23 cellular contexts compared by ENCODE assay signal in the genomic region with DNA sequence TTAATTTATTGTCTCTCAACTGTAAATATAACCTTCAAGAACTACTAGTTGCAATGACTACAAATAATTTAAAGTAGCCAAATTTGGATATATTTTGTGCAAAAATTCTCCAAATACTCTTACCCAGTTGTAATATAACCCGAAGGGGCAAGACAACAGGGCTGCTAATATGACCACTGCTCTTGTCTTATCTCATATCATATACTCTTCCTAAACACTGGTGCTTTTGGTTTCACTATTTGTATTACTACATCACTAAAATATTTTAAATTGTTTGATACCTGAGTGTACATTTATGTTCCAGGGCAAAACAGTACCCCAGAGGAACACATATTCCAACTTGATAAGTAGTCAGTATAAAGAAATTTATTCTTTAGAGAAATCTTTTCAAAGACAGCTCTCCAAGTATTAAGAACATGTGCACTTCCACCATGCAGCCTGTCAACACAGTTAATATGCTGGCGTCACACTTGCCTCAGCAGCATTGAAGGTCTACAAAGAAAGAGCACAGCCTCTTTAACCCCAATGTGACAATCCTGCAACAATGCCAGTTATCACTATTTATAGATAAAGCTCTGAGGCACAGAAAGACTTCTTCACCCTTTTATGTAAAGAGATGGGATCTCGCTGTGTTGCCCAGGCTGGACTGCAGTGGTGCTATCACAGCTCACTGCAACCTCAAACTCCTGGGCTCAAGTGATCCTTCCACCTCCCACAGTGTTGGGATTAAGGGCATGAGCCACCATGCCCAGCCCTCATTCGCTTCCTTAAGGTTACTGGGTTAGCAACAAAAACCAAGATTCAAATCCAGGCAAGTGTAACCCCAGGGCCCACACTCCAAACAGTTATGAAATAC. TPM values are rescaled to one million over a fixed set of nuclear protein-coding genes. Genes with fewer than 3 reads are reported as not detected.
A peak's percentile ranks its signal among the peaks of the same experiment; 100 is the strongest.
DNase-seq lines count a peak whose midpoint lies in the region; ATAC-seq, FAIRE-seq and TF ChIP-seq lines count a peak whose summit lies in the region.
"Had no signal": no experiment of that assay in that cellular context is flagged by ENCODE, and none has a peak within 500 bp of the region (broad histone marks: within the 10 kb centered on the region; RNA-seq: fewer than 3 reads in every experiment).

No MANE protein-coding gene starts in this region.

- DNase-seq in HFFc6 (no peak), K562 (ENCODE audit: extremely low read depth in 1 of 4, low spot score in 3 of 4) (no peak), upper lobe of left lung (no peak)
- DNase-seq in natural killer cell treated with Interleukin-12 subunit alpha and Interleukin-12 subunit beta and Interleukin-15 and Interleukin-18, amount 100 ng/mL, for 72 hours (ENCODE audit: low spot score), result no peak
- no peak for DNase-seq in stimulated activated CD4-positive, alpha-beta T cell treated with anti-CD3 and anti-CD28 coated beads, Interleukin-4, amount 100 ng/mL, for 4 hours
- DNase-seq: activated CD4-positive, alpha-beta T cell treated with anti-CD3 and anti-CD28 coated beads, Interleukin-2, amount 50 U/mL, for 1 hour; activated naive CD4-positive, alpha-beta T cell; aorta; cerebellar nuclear complex; effector CD8-positive, alpha-beta T cell; NCI-H1105 treated with DMSO at 0.1 percent for 48 hours; NCI-H2107; NCI-H510A treated with DMSO at 0.1 percent for 48 hours; nucleus accumbens; SIG-M5; stimulated activated naive CD4-positive, alpha-beta T cell treated with Interleukin-2 at 50 U/mL for 16 hours; tibial artery had no signal

- intact Hi-C loops in K562 (cut with micrococcal nuclease), result no loop called here

- TF ChIP-seq RAD21 in K562 (CRISPR knock-in tag; conservative IDR thresholded peaks at IDR 0.05 in 1 of 2, IDR thresholded peaks at IDR 0.05 in 1 of 2), result no peak

- no peaks in the 10 kb centered on the region for H3K9me3 Mint-ChIP-seq in HFFc6
- no peaks in the 10 kb centered on the region for H3K9me3 Mint-ChIP-seq in natural killer cell treated with Interleukin-12 subunit alpha and Interleukin-12 subunit beta and Interleukin-15 and Interleukin-18, amount 100 ng/mL, for 72 hours

- in situ Hi-C loops in K562 (cut with MboI), result no loop called here

- peaks cover 7% of the 10 kb centered on the region for H4K20me1 ChIP-seq in K562 (replicated peaks; ENCODE audit: control insufficient read depth, insufficient read depth, low read length)

- no TSS peak for BruUV-seq in K562 (replicated peaks; lab: Mats Ljungman, UMichigan)

- no peaks in the 10 kb centered on the region for H3K9me1 ChIP-seq in K562 (ENCODE audit: control insufficient read depth, insufficient read depth, low read length)

- H3K36me3 ChIP-seq in K562 (ENCODE audit: control insufficient read depth, insufficient read depth, low read length) (peaks cover 90% of the 10 kb centered on the region), upper lobe of left lung (peaks cover 3 to 56% (median 23%) of the 10 kb centered on the region in 4 donors)

- 92% methylated on average over 4 of the region's 4 CpGs for WGBS in K562 (ENCODE audit: insufficient coverage, low coverage, missing lambda C conversion rate)
- WGBS in upper lobe of left lung, 2 donors, result 79 to 90% methylated on average over 4 of the region's 4 CpGs

- 0 out of 2 replicates have a peak overlapping the region, but pooled peaks have one; percentile 16 for H3K27ac Mint-ChIP-seq in HFFc6
- peak overlapping the region; percentile 30 to 53 for H3K27ac Mint-ChIP-seq in natural killer cell treated with Interleukin-12 subunit alpha and Interleukin-12 subunit beta and Interleukin-15 and Interleukin-18, amount 100 ng/mL, for 72 hours

- H3K9ac ChIP-seq in K562 (ENCODE audit: insufficient read depth in 1 of 2, low read depth in 2 of 2, low read length in 2 of 2), result no peak overlapping the region

- H3K79me2 ChIP-seq in K562 (ENCODE audit: control insufficient read depth, insufficient read depth, low read length), result peaks cover 83% of the 10 kb centered on the region

- H3K36me3 Mint-ChIP-seq in HFFc6 (ENCODE audit: low read depth), result peaks cover 49% of the 10 kb centered on the region
- peaks cover 29% of the 10 kb centered on the region for H3K36me3 Mint-ChIP-seq in natural killer cell treated with Interleukin-12 subunit alpha and Interleukin-12 subunit beta and Interleukin-15 and Interleukin-18, amount 100 ng/mL, for 72 hours

- H3K4me3 ChIP-seq in K562 (no peak overlapping the region), upper lobe of left lung (no peak overlapping the region)
- H3K4me3 ChIP-seq: tibial artery had no signal

- no peak overlapping the region for H3K4me2 ChIP-seq in K562 (ENCODE audit: insufficient read depth, low read length)

- no peak overlapping the region for H3K27ac ChIP-seq in K562 (ENCODE audit: extremely low read depth, low read depth, low read length)
- H3K27ac ChIP-seq in upper lobe of left lung, result peak overlapping the region in 1 of 4 donors; percentile 22
- H3K27ac ChIP-seq: tibial artery had no signal

- H3K27me3 Mint-ChIP-seq in HFFc6 (ENCODE audit: insufficient read depth), result peaks cover 2% of the 10 kb centered on the region
- H3K27me3 Mint-ChIP-seq in natural killer cell treated with Interleukin-12 subunit alpha and Interleukin-12 subunit beta and Interleukin-15 and Interleukin-18, amount 100 ng/mL, for 72 hours, result no peaks in the 10 kb centered on the region

- H3K4me3 Mint-ChIP-seq in HFFc6, result no peak overlapping the region
- no peak overlapping the region for H3K4me3 Mint-ChIP-seq in natural killer cell treated with Interleukin-12 subunit alpha and Interleukin-12 subunit beta and Interleukin-15 and Interleukin-18, amount 100 ng/mL, for 72 hours

- TF ChIP-seq CTCF in HFFc6 (IDR thresholded peaks at IDR 0.05), result no peak
- TF ChIP-seq CTCF in K562 (IDR thresholded peaks at IDR 0.05 in 2 of 3, conservative IDR thresholded peaks at IDR 0.05 in 1 of 3; ENCODE audit: insufficient read depth in 2 of 3, low read depth in 1 of 3, low read length in 3 of 3), result no peak
- TF ChIP-seq CTCF in upper lobe of left lung (IDR thresholded peaks at IDR 0.05), result no peak

- TF ChIP-seq EP300 in K562 (IDR thresholded peaks at IDR 0.05; ENCODE audit: low read length) (no peak), upper lobe of left lung (IDR thresholded peaks at IDR 0.05) (no peak)

- H2AFZ ChIP-seq in K562 (ENCODE audit: low read depth, low read length), result no peak overlapping the region

- TF ChIP-seq POLR2A in K562 (conservative IDR thresholded peaks at IDR 0.05) (no peak), upper lobe of left lung (IDR thresholded peaks at IDR 0.05) (no peak)

- H3K27me3 ChIP-seq in K562 (ENCODE audit: control insufficient read depth in 2 of 2, insufficient read depth in 2 of 2, low read length in 2 of 2) (no peaks in the 10 kb centered on the region), upper lobe of left lung (no peaks in the 10 kb centered on the region)
- H3K27me3 ChIP-seq: tibial artery had no signal

- ATAC-seq in GM18858 (IDR thresholded peaks at IDR 0.05; ENCODE audit: unreplicated experiment) (peak; percentile 36), K562 (no peak; the same call in 2 of the 3 replicates), upper lobe of left lung (ENCODE audit: low FRiP score in 2 of 2) (no peak), HG02870 (IDR thresholded peaks at IDR 0.05; ENCODE audit: unreplicated experiment) (no peak), HG03280 (IDR thresholded peaks at IDR 0.05; ENCODE audit: unreplicated experiment) (no peak)
- peak in 1 of 2 donors; percentile 66 for ATAC-seq in natural killer cell treated with Interleukin-12 subunit alpha and Interleukin-12 subunit beta and Interleukin-15 and Interleukin-18, amount 100 ng/mL, for 72 hours

- no peak for FAIRE-seq in K562 (lab: Jason Lieb, UNC)
- FAIRE-seq: GM18507, H54 had no signal

- H3K4me1 ChIP-seq in K562 (replicated peaks in 1 of 2; ENCODE audit: control insufficient read depth in 2 of 2, insufficient read depth in 2 of 2, low read length in 2 of 2), result no peaks in the 10 kb centered on the region; a peak in 1 of 5 replicates
- H3K4me1 ChIP-seq in upper lobe of left lung, result peaks cover 0 to 19% (median 11%) of the 10 kb centered on the region in 4 donors

- POLR2A ChIA-PET in K562 (lab: Yijun Ruan, JAX), result interaction anchor here (1.1 to 1.2 kb wide), 2 partner anchors 9 to 17 kb away, joined by 3 read pairs; no protein-coding TSS in a partner anchor

- no peaks in the 10 kb centered on the region for H3K9me3 ChIP-seq in K562 (replicated peaks; ENCODE audit: control insufficient read depth, insufficient read depth, low read depth, low read length)
- no peaks in the 10 kb centered on the region for H3K9me3 ChIP-seq in upper lobe of left lung
- H3K9me3 ChIP-seq: tibial artery had no signal

- peaks cover 56% of the 10 kb centered on the region for H3K4me1 Mint-ChIP-seq in HFFc6 (ENCODE audit: low read depth)
- peaks cover 35 to 36% of the 10 kb centered on the region in 2 donors for H3K4me1 Mint-ChIP-seq in natural killer cell treated with Interleukin-12 subunit alpha and Interleukin-12 subunit beta and Interleukin-15 and Interleukin-18, amount 100 ng/mL, for 72 hours (ENCODE audit: low read depth in 2 of 2)

- CTCF ChIA-PET in K562 (lab: Yijun Ruan, JAX; ENCODE audit: low intra/inter-chr PET ratio), result no interaction called here

RNA-seq across cellular contexts. Expression of gene RHEB, which starts 37.8 kb away (rescaled TPM):
- total RNA-seq in HFFc6 (2021; fragmentation: NEBNext Ultra II Directional; extraction: Animal tissue kit (Norgen Biotek cat#: 25700)), result 100 to 1,000 TPM; 104 to 122 (median 118) TPM
- 35.9 and 119 TPM in 2 replicates for total RNA-seq in K562 (2011; cell fraction: chromatin; rRNA removed; ENCODE audit: low replicate concordance)
- total RNA-seq in K562 (2011; cell fraction: nucleolus; rRNA removed), result 22.3 and 24.1 TPM in 2 replicates
- total RNA-seq in K562 (2011; cell fraction: nucleoplasm; rRNA removed), result 69.2 and 108 TPM in 2 replicates
- total RNA-seq in K562 (2014; rRNA removed) (122 and 126 TPM in 2 replicates), K562 (2014; rRNA removed; fragmentation: Illumina TruSeq; extraction: Trizol) (213 and 243 TPM in 2 replicates), K562 (2015; rRNA removed; fragmentation: Illumina TruSeq; extraction: Trizol) (168 and 182 TPM in 2 replicates), K562 (2021) (156 and 162 TPM in 2 replicates), upper lobe of left lung (100 to 1,000 TPM in 2 of 6 donors, 10 to 100 TPM in 4; 63.0 to 105 (median 93.4) TPM)
- polyA plus RNA-seq in K562 (2011; rRNA removed) (139 and 249 TPM in 2 replicates), K562 (2014; fragmentation: Illumina TruSeq; extraction: Trizol) (152 and 189 TPM in 2 replicates), K562 (2014; fragmentation: Nextera tagmentation; extraction: Ambion mirVana) (10 to 100 TPM; 28.5 to 35.3 TPM), K562 (2014; rRNA removed) (205 and 230 TPM in 2 replicates)
- 56.0 and 60.3 TPM in 2 replicates for polyA plus RNA-seq in K562 (2011; cell fraction: cytosol; rRNA removed)
- polyA plus RNA-seq in K562 (2011; cell fraction: nucleus; rRNA removed), result 30.6 and 47.5 TPM in 2 replicates
- polyA plus RNA-seq in K562 (2012), result 144 and 166 TPM in 2 replicates
- polyA minus RNA-seq in K562 (2011; rRNA and poly(A)+ RNA removed), result 73.7 and 78.8 TPM in 2 replicates
- polyA minus RNA-seq in K562 (2011; cell fraction: cytosol; rRNA and poly(A)+ RNA removed), result 30.4 and 62.8 TPM in 2 replicates
- 19.4 and 22.0 TPM in 2 replicates for polyA minus RNA-seq in K562 (2011; cell fraction: nucleus; rRNA and poly(A)+ RNA removed)
- total RNA-seq in natural killer cell treated with Interleukin-12 subunit alpha and Interleukin-12 subunit beta and Interleukin-15 and Interleukin-18, amount 100 ng/mL, for 72 hours, result 10 to 100 TPM; 45.4 to 55.8 TPM

RNA-seq across cellular contexts. Expression of gene CRYGN, which starts 41.9 kb away (rescaled TPM):
- not detected for total RNA-seq in HFFc6 (2021; fragmentation: NEBNext Ultra II Directional; extraction: Animal tissue kit (Norgen Biotek cat#: 25700))
- 0.19 and 0.23 TPM in 2 replicates for total RNA-seq in K562 (2011; cell fraction: chromatin; rRNA removed; ENCODE audit: low replicate concordance)
- total RNA-seq in K562 (2011; cell fraction: nucleolus; rRNA removed), result not detected in 2 replicates
- total RNA-seq in K562 (2011; cell fraction: nucleoplasm; rRNA removed), result not detected in 2 replicates
- total RNA-seq in K562 (2014; rRNA removed), result not detected in 2 replicates
- total RNA-seq in K562 (2014; rRNA removed; fragmentation: Illumina TruSeq; extraction: Trizol), result not detected in 2 replicates
- total RNA-seq in K562 (2015; rRNA removed; fragmentation: Illumina TruSeq; extraction: Trizol), result not detected in 2 replicates
- total RNA-seq in K562 (2021), result not detected in 2 replicates
- polyA plus RNA-seq in K562 (2011; rRNA removed), result not detected in 2 replicates
- polyA plus RNA-seq in K562 (2011; cell fraction: cytosol; rRNA removed), result not detected in 2 replicates
- 0.09 TPM in 1 of 2 replicates, not detected in the other for polyA plus RNA-seq in K562 (2011; cell fraction: nucleus; rRNA removed)
- not detected in 2 replicates for polyA plus RNA-seq in K562 (2012)
- not detected in 2 replicates for polyA plus RNA-seq in K562 (2014; fragmentation: Illumina TruSeq; extraction: Trizol)
- polyA plus RNA-seq in K562 (2014; fragmentation: Nextera tagmentation; extraction: Ambion mirVana), result not detected
- polyA plus RNA-seq in K562 (2014; rRNA removed), result not detected in 2 replicates
- polyA minus RNA-seq in K562 (2011; rRNA and poly(A)+ RNA removed), result not detected in 2 replicates
- not detected in 2 replicates for polyA minus RNA-seq in K562 (2011; cell fraction: cytosol; rRNA and poly(A)+ RNA removed)
- polyA minus RNA-seq in K562 (2011; cell fraction: nucleus; rRNA and poly(A)+ RNA removed), result not detected in 2 replicates
- total RNA-seq in natural killer cell treated with Interleukin-12 subunit alpha and Interleukin-12 subunit beta and Interleukin-15 and Interleukin-18, amount 100 ng/mL, for 72 hours, result not detected
- under 1 TPM in 2 of 6 donors, not detected in 4; 0.43 to 0.61 TPM for total RNA-seq in upper lobe of left lung
- total RNA-seq: T-helper 1 cell treated with Interleukin-12 subunit alpha and Interleukin-12 subunit beta and Interleukin-4 antibody, amounts not matched to agents 30 ng/mL and 1 ng/mL, for 36 hours had no signal
